ENCODE assay signal across 1 cellular context in the genomic region with DNA sequence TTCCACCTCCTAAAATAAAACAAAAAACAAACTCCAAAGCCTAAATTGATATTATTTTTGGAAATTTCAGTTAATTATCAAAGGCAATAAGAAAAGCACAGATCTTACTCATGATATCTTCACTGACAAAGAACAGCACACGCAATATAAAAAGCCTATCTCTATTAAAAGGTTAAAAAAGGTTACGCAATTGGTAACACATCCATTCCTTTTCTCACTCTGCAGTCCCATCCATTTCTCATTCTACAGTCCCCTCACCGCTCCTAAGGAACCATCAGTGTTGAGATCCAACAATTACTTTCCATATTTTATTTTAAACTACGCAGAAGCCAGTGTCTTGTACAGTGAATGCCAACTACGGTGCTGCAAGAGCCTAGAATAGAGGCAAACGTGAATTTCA.
TF ChIP-seq lines count a peak whose summit lies in the region.

No MANE protein-coding gene starts in this region.

TF ChIP-seq in HepG2, 621 proteins besides CTCF, POLR2A, EP300 and RAD21 (continued from another document):
- no peak for TF ChIP-seq SALL1 (CRISPR knock-in tag; IDR thresholded peaks at IDR 0.05)
- TF ChIP-seq AKNA (CRISPR knock-in tag; IDR thresholded peaks at IDR 0.05; ENCODE audit: borderline replicate concordance) = no peak
- peak; percentile 81 for TF ChIP-seq CEBPG (CRISPR knock-in tag; IDR thresholded peaks at IDR 0.05)
